ENCODE assay signal across 13 cellular contexts in genomic region chr3:143831998-143832397, GRCh38. TPM values are rescaled to one million over a fixed set of nuclear protein-coding genes. Genes with fewer than 3 reads are reported as not detected.
DNase-seq lines count a peak whose midpoint lies in the region; ATAC-seq and TF ChIP-seq lines count a peak whose summit lies in the region.
"Had no signal": no experiment of that assay in that cellular context is flagged by ENCODE, and none has a peak within 500 bp of the region (broad histone marks: within the 10 kb centered on the region; RNA-seq: fewer than 3 reads in every experiment).

No MANE protein-coding gene starts in this region.

- no peak for TF ChIP-seq POLR2A in stomach (IDR thresholded peaks at IDR 0.05)

- H3K27me3 ChIP-seq in stomach: no peaks in the 10 kb centered on the region
- H3K27me3 ChIP-seq in PC-3 (ENCODE audit: low read length): no peaks in the 10 kb centered on the region
- H3K27me3 ChIP-seq: neural progenitor cell, upper lobe of left lung had no signal

- POLR2A ChIA-PET in PC-3 (lab: Charles Lee; ENCODE audit: unreplicated experiment): no interaction called here

- peaks cover 0 to 2% of the 10 kb centered on the region in 2 donors for H3K36me3 Mint-ChIP-seq in activated T-cell treated with anti-CD3 and anti-CD28 coated beads, Interleukin-2, amount 50 U/mL, for 72 hours (ENCODE audit: insufficient read depth in 2 of 2)
- H3K36me3 Mint-ChIP-seq: neural progenitor cell had no signal

- H3K36me3 ChIP-seq in stomach (no peaks in the 10 kb centered on the region), PC-3 (ENCODE audit: low read depth, low read length) (no peaks in the 10 kb centered on the region)
- H3K36me3 ChIP-seq: neural progenitor cell, upper lobe of left lung had no signal

- no peak overlapping the region for H3K9ac ChIP-seq in PC-3 (ENCODE audit: low read length)
- H3K9ac ChIP-seq: neural progenitor cell had no signal

- peak; percentile 27 to 29 for ATAC-seq in activated T-cell treated with anti-CD3 and anti-CD28 coated beads, Interleukin-2, amount 50 U/mL, for 72 hours (replicated peaks in 1 of 2)
- peak; percentile 81 for ATAC-seq in HG02642 (IDR thresholded peaks at IDR 0.05; ENCODE audit: poor library complexity, unreplicated experiment)
- peak; percentile 61 for ATAC-seq in HG03457 (IDR thresholded peaks at IDR 0.05; ENCODE audit: unreplicated experiment)
- ATAC-seq in PC-3: no peak

- no peak for TF ChIP-seq EP300 in stomach (IDR thresholded peaks at IDR 0.05)

- no peaks in the 10 kb centered on the region for H3F3A ChIP-seq in PC-3 (ENCODE audit: low read length, unreplicated experiment)

- no peak for TF ChIP-seq CTCF in stomach (IDR thresholded peaks at IDR 0.05)
- TF ChIP-seq CTCF in PC-3 (conservative IDR thresholded peaks at IDR 0.05; ENCODE audit: low read depth, low read length): no peak

- CTCF ChIA-PET in PC-3 (lab: Charles Lee): no interaction called here

- H3K4me1 Mint-ChIP-seq in activated T-cell treated with anti-CD3 and anti-CD28 coated beads, Interleukin-2, amount 50 U/mL, for 72 hours (ENCODE audit: low read depth): peaks cover 46% of the 10 kb centered on the region
- H3K4me1 Mint-ChIP-seq: neural progenitor cell had no signal

- DNase-seq in activated T-cell treated with anti-CD3 and anti-CD28 coated beads, Interleukin-2, amount 50 U/mL, for 72 hours: no peak
- no peak for DNase-seq in activated T-cell treated with anti-CD3 and anti-CD28 coated beads, Interleukin-2, amount 50 U/mL, for 48 hours
- DNase-seq in stomach (no peak), PC-3 (no peak), hypothalamus (lab: John Stamatoyannopoulos, UW) (no peak), NCI-H2171 treated with DMSO at 0.1 percent for 48 hours (lab: John Stamatoyannopoulos, UW) (no peak)
- DNase-seq: activated naive CD4-positive, alpha-beta T cell; effector memory CD4-positive, alpha-beta T cell; NCI-H1105 treated with DMSO at 0.1 percent for 48 hours; upper lobe of left lung had no signal

- H3K27ac ChIP-seq in stomach (peak overlapping the region in 3 of 5 donors; percentile 31 to 63 (median 59)), PC-3 (ENCODE audit: low read length) (no peak overlapping the region)
- H3K27ac ChIP-seq: neural progenitor cell, upper lobe of left lung had no signal

- H3K9me3 Mint-ChIP-seq in activated T-cell treated with anti-CD3 and anti-CD28 coated beads, Interleukin-2, amount 50 U/mL, for 72 hours: no peaks in the 10 kb centered on the region
- H3K9me3 Mint-ChIP-seq: neural progenitor cell had no signal

- no peak overlapping the region for H3K27ac Mint-ChIP-seq in activated T-cell treated with anti-CD3 and anti-CD28 coated beads, Interleukin-2, amount 50 U/mL, for 72 hours
- H3K27ac Mint-ChIP-seq: neural progenitor cell had no signal

- H3K9me2 ChIP-seq in PC-3 (replicated peaks; ENCODE audit: low read length): no peaks in the 10 kb centered on the region

- no peak overlapping the region for H3K4me2 ChIP-seq in PC-3 (ENCODE audit: low read length)
- H3K4me2 ChIP-seq: neural progenitor cell had no signal

- H2AFZ ChIP-seq in PC-3 (ENCODE audit: low read length): no peak overlapping the region
- H2AFZ ChIP-seq: neural progenitor cell had no signal

- H3K27me3 Mint-ChIP-seq in activated T-cell treated with anti-CD3 and anti-CD28 coated beads, Interleukin-2, amount 50 U/mL, for 72 hours (ENCODE audit: low read depth): no peaks in the 10 kb centered on the region

- no peaks in the 10 kb centered on the region for H4K20me1 ChIP-seq in PC-3 (ENCODE audit: low read length)

- WGBS in stomach, 5 donors: 58 to 83% (median 73%) methylated on average over 1 of the region's 1 CpG

- H3K79me2 ChIP-seq in PC-3 (ENCODE audit: low read length): no peaks in the 10 kb centered on the region

- no TSS peak for BruUV-seq in PC-3 (replicated peaks; lab: Mats Ljungman, UMichigan)

- H3K4me1 ChIP-seq in stomach (peaks cover 0 to 33% (median 17%) of the 10 kb centered on the region in 4 donors), PC-3 (ENCODE audit: insufficient read depth, low read length) (no peaks in the 10 kb centered on the region)
- H3K4me1 ChIP-seq: neural progenitor cell had no signal

- no peak overlapping the region for H3K4me3 ChIP-seq in stomach
- H3K4me3 ChIP-seq in PC-3 (ENCODE audit: low read length): no peak overlapping the region
- H3K4me3 ChIP-seq: neural progenitor cell, upper lobe of left lung had no signal

- intact Hi-C loops in stomach (cut with DNase I; ENCODE audit: low total_unique reads): no loop called here
- intact Hi-C loops in PC-3 (cut with micrococcal nuclease): no loop called here

- H3K9me3 ChIP-seq in stomach (no peaks in the 10 kb centered on the region), PC-3 (ENCODE audit: low read length) (no peaks in the 10 kb centered on the region)
- H3K9me3 ChIP-seq: upper lobe of left lung had no signal

- H3K4me3 Mint-ChIP-seq in activated T-cell treated with anti-CD3 and anti-CD28 coated beads, Interleukin-2, amount 50 U/mL, for 72 hours: peak overlapping the region in 1 of 2 donors; percentile 23
- H3K4me3 Mint-ChIP-seq: neural progenitor cell had no signal

RNA-seq across cellular contexts. Expression of gene SLC9A9, which starts 16.3 kb away (rescaled TPM):
- total RNA-seq in activated T-cell treated with anti-CD3 and anti-CD28 coated beads, Interleukin-2, amount 50 U/mL, for 72 hours: 1 to 10 TPM; 4.3 to 5.2 TPM
- total RNA-seq in stomach (10 to 100 TPM in 4 of 5 donors, under 1 TPM in 1; 0.58 to 29.7 (median 20.4) TPM), PC-3 (2014; rRNA removed) (0.07 TPM in 1 of 2 replicates, not detected in the other)
- 1 to 10 TPM; 3.1 to 9.8 (median 7.0) TPM for polyA plus RNA-seq in stomach
